19 cellular contexts compared by ENCODE assay signal in genomic region chr15:90091156-90091931, GRCh38.
"Had no signal": no experiment of that assay in that cellular context is flagged by ENCODE, and none has a peak within 500 bp of the region (broad histone marks: within the 10 kb centered on the region; RNA-seq: fewer than 3 reads in every experiment).

No MANE protein-coding gene starts in this region.

- H3K36me3 ChIP-seq: neural progenitor cell, uterus had no signal

- ATAC-seq: activated CD4-positive, alpha-beta T cell treated with anti-CD3 and anti-CD28 coated beads for 36 hours; pancreas; sciatic nerve had no signal

- H3K27ac ChIP-seq: ascending aorta, neural progenitor cell, pancreas, tibial nerve, uterus had no signal

- H3K27me3 ChIP-seq: ascending aorta, neural progenitor cell, pancreas, tibial nerve, uterus had no signal

- H3K4me3 Mint-ChIP-seq: activated CD4-positive, alpha-beta memory T cell treated with anti-CD3 and anti-CD28 coated beads for 36 hours; activated CD4-positive, alpha-beta T cell treated with anti-CD3 and anti-CD28 coated beads for 36 hours; dendritic cell treated with granulocyte-macrophage colony-stimulating factor and Interleukin-4, amounts not matched to agents 40 ng/mL and 50 ng/mL, for 4 days; mesothelial cell of epicardium; neural progenitor cell had no signal

- H3K27ac Mint-ChIP-seq: activated CD4-positive, alpha-beta memory T cell treated with anti-CD3 and anti-CD28 coated beads for 36 hours; activated CD4-positive, alpha-beta T cell treated with anti-CD3 and anti-CD28 coated beads for 36 hours; dendritic cell treated with granulocyte-macrophage colony-stimulating factor and Interleukin-4, amounts not matched to agents 40 ng/mL and 50 ng/mL, for 4 days; neural progenitor cell had no signal

- H3K4me1 ChIP-seq: ascending aorta, neural progenitor cell, uterus had no signal

- DNase-seq: activated CD4-positive, alpha-beta memory T cell treated with anti-CD3 and anti-CD28 coated beads for 36 hours; activated CD4-positive, alpha-beta T cell treated with anti-CD3 and anti-CD28 coated beads for 36 hours; activated naive CD4-positive, alpha-beta T cell treated with Interleukin-2 at 50 U/mL for 16 hours; activated T-cell treated with anti-CD3 and anti-CD28 coated beads for 4 hours; effector memory CD4-positive, alpha-beta T cell; hippocampal formation; stimulated activated CD4-positive, alpha-beta T cell treated with anti-CD3 and anti-CD28 coated beads, Interleukin-1b, Interleukin-23, amount 100 ng/mL, for 48 hours; stimulated activated CD8-positive, alpha-beta memory T cell treated with anti-CD3 and anti-CD28 coated beads, Interleukin-4, amount 100 ng/mL, for 48 hours; stimulated activated naive CD4-positive, alpha-beta T cell treated with Interleukin-2 at 50 U/mL for 16 hours; SW 1271; uterus had no signal

- H3K4me3 ChIP-seq: ascending aorta, neural progenitor cell, pancreas, tibial nerve, uterus had no signal

- H3K27me3 Mint-ChIP-seq: activated CD4-positive, alpha-beta memory T cell treated with anti-CD3 and anti-CD28 coated beads for 36 hours; activated CD4-positive, alpha-beta T cell treated with anti-CD3 and anti-CD28 coated beads for 36 hours; dendritic cell treated with granulocyte-macrophage colony-stimulating factor and Interleukin-4, amounts not matched to agents 40 ng/mL and 50 ng/mL, for 4 days had no signal

- H3K9me3 ChIP-seq: ascending aorta, pancreas, tibial nerve, uterus had no signal

- H3K9me3 Mint-ChIP-seq: activated CD4-positive, alpha-beta memory T cell treated with anti-CD3 and anti-CD28 coated beads for 36 hours; activated T-helper 2 cell treated with anti-CD3 and anti-CD28 coated beads, Interferon-gamma antibody, Interleukin-2, Interleukin-4, amounts not matched to agents 10 μg/mL and 5 μg/mL and 100 μg/mL, durations not matched to agents 14 hours and 24 hours and 36 hours; dendritic cell treated with granulocyte-macrophage colony-stimulating factor and Interleukin-4, amounts not matched to agents 40 ng/mL and 50 ng/mL, for 4 days; mesothelial cell of epicardium; neural progenitor cell had no signal
